In genomic region chr5:119743927-119744326, GRCh38 we compare ENCODE assay signal across 8 cellular contexts.
DNase-seq lines count a peak whose midpoint lies in the region; ATAC-seq and TF ChIP-seq lines count a peak whose summit lies in the region.

No MANE protein-coding gene starts in this region.

- no peak overlapping the region for H3K4me3 Mint-ChIP-seq in progenitor cell of endocrine pancreas (ENCODE audit: low read depth)

- peak; percentile 70 for DNase-seq in DMS53 treated with DMSO at 0.1 percent for 48 hours (lab: John Stamatoyannopoulos, UW; ENCODE audit: unreplicated experiment)
- DNase-seq in NCI-H146 treated with DMSO at 0.1 percent for 48 hours (lab: John Stamatoyannopoulos, UW; ENCODE audit: unreplicated experiment): peak; percentile 11
- peak; percentile 5 for DNase-seq in dermis blood vessel endothelial cell
- no peak for DNase-seq in progenitor cell of endocrine pancreas (ENCODE audit: low spot score, unreplicated experiment)
- no peak for DNase-seq in activated CD8-positive, alpha-beta memory T cell treated with anti-CD3 and anti-CD28 coated beads, Interleukin-2, amount 50 U/mL, for 4 hours
- DNase-seq in activated CD4-positive, CD25-positive, alpha-beta regulatory T cell (lab: John Stamatoyannopoulos, UW): no peak

- ATAC-seq in GM18873 (IDR thresholded peaks at IDR 0.05; ENCODE audit: low FRiP score, unreplicated experiment): peak; percentile 79
- ATAC-seq in HG02943 (IDR thresholded peaks at IDR 0.05; ENCODE audit: low read depth, unreplicated experiment): peak; percentile 75

- no peaks in the 10 kb centered on the region for H3K9me3 Mint-ChIP-seq in progenitor cell of endocrine pancreas (ENCODE audit: low read depth)

- no peak overlapping the region for H3K27ac Mint-ChIP-seq in progenitor cell of endocrine pancreas

- no peaks in the 10 kb centered on the region for H3K36me3 Mint-ChIP-seq in progenitor cell of endocrine pancreas (ENCODE audit: insufficient read depth)

- peak; percentile 64 for TF ChIP-seq CTCF in progenitor cell of endocrine pancreas (IDR thresholded peaks at IDR 0.05; ENCODE audit: unreplicated experiment)

- H3K27me3 Mint-ChIP-seq in progenitor cell of endocrine pancreas: no peaks in the 10 kb centered on the region

- H3K4me1 Mint-ChIP-seq in progenitor cell of endocrine pancreas (ENCODE audit: low read depth): no peaks in the 10 kb centered on the region

Comparison
In these comparisons a context has a peak if more than half of its experiments do, and no peak if none do; other contexts are left out.
1. DNase-seq: peak in DMS53 treated with DMSO at 0.1 percent for 48 hours (single experiment), NCI-H146 treated with DMSO at 0.1 percent for 48 hours (single experiment) and dermis blood vessel endothelial cell (single experiment); none in progenitor cell of endocrine pancreas (single experiment), activated CD8-positive, alpha-beta memory T cell treated with anti-CD3 and anti-CD28 coated beads, Interleukin-2, amount 50 U/mL, for 4 hours (single experiment) and activated CD4-positive, CD25-positive, alpha-beta regulatory T cell (0 of 4).